Comparison of ENCODE assay signal across 32 cellular contexts in genomic region chr3:24349367-24350019, GRCh38.
"Had no signal": no experiment of that assay in that cellular context is flagged by ENCODE, and none has a peak within 500 bp of the region (broad histone marks: within the 10 kb centered on the region; RNA-seq: fewer than 3 reads in every experiment).

No MANE protein-coding gene starts in this region.

- H3K4me3 ChIP-seq: adrenal gland, cardiac muscle cell had no signal

- DNase-seq: activated B cell treated with CpG ODN at 0.5 μM for 24 hours; activated CD4-positive, alpha-beta memory T cell treated with anti-CD3 and anti-CD28 coated beads for 36 hours; activated CD4-positive, alpha-beta T cell treated with anti-CD3 and anti-CD28 coated beads for 4 hours; activated CD4-positive, alpha-beta T cell treated with anti-CD3 and anti-CD28 coated beads, Interleukin-2, amount 10 ng/mL, durations not matched to agents 24 days and 14 days; activated CD4-positive, alpha-beta T cell treated with anti-CD3 and anti-CD28 coated beads, Interleukin-2, amount 50 U/mL, for 1 hour; activated CD4-positive, alpha-beta T cell treated with anti-CD3 and anti-CD28 coated beads, Interleukin-2, amount 50 U/mL, for 4 hours; activated CD4-positive, CD25-positive, alpha-beta regulatory T cell treated with anti-CD3 and anti-CD28 coated beads, Interleukin-2, amount 50 U/mL, for 72 hours; activated CD8-positive, alpha-beta memory T cell treated with anti-CD3 and anti-CD28 coated beads, Interleukin-2, amount 50 U/mL, for 4 hours; activated CD8-positive, alpha-beta T cell treated with anti-CD3 and anti-CD28 coated beads for 36 hours; activated effector memory CD4-positive, alpha-beta T cell treated with anti-CD3 and anti-CD28 coated beads, Interleukin-2, amount 50 U/mL, for 16 hours; activated gamma-delta T cell treated with Interleukin-2 at 50 U/mL for 16 hours; activated naive CD4-positive, alpha-beta T cell; activated naive CD4-positive, alpha-beta T cell treated with anti-CD3 and anti-CD28 coated beads for 36 hours; activated naive CD4-positive, alpha-beta T cell treated with anti-CD3 and anti-CD28 coated beads, Interleukin-2, amount 50 U/mL, for 16 hours; activated naive CD8-positive, alpha-beta T cell treated with anti-CD3 and anti-CD28 coated beads for 36 hours; activated T-cell treated with anti-CD3 and anti-CD28 coated beads for 4 hours; activated T-cell treated with anti-CD3 and anti-CD28 coated beads, Interleukin-2, amount 50 U/mL, for 1 hour; activated T-cell treated with anti-CD3 and anti-CD28 coated beads, Interleukin-2, amount 50 U/mL, for 4 hours; activated T-cell treated with anti-CD3 and anti-CD28 coated beads, Interleukin-2, amount 50 U/mL, for 72 hours; adrenal gland; amniotic stem cell; aorta; caudate nucleus; cerebellar nuclear complex; T-helper 1 cell; T-helper 2 cell; T-helper 9 cell had no signal

- H3K27ac ChIP-seq: adrenal gland, cardiac muscle cell had no signal

- ATAC-seq: activated CD8-positive, alpha-beta T cell treated with anti-CD3 and anti-CD28 coated beads for 36 hours; activated naive CD4-positive, alpha-beta T cell treated with anti-CD3 and anti-CD28 coated beads, Interleukin-2, amount 50 U/mL, for 72 hours; activated T-cell treated with anti-CD3 and anti-CD28 coated beads, Interleukin-2, amount 50 U/mL, for 4 hours; activated T-cell treated with anti-CD3 and anti-CD28 coated beads, Interleukin-2, amount 50 U/mL, for 72 hours; activated T-helper 17 cell treated with anti-CD3 and anti-CD28 coated beads, Interleukin-2, amount 50 U/mL, for 72 hours had no signal

- H3K27me3 ChIP-seq: adrenal gland, cardiac muscle cell had no signal

- H3K36me3 ChIP-seq: adrenal gland, cardiac muscle cell had no signal

- FAIRE-seq: bronchial epithelial cell, TTC549 had no signal
